8 cellular contexts compared by ENCODE assay signal in the genomic region with DNA sequence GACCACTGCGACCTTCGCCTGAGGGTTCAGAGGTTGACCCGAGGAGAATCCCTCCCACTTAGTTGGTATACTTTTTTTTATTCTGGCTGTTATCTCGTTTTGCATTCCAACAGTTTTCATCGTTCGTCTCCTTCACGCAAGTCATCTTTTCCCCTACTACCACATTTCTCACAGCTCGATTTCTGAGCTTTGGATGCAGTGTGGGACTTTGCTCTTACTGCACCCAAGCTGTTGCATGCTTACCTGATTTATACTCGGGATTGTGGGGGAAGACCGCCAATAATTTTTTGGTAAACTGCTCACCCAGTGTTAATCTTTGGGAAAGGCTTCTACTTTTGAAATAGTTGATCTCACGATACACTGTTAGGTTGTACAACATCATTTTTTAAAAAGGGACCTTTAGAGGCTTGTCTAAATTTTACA. TPM values are rescaled to one million over a fixed set of nuclear protein-coding genes. Genes with fewer than 3 reads are reported as not detected.
A peak's percentile ranks its signal among the peaks of the same experiment; 100 is the strongest.
DNase-seq lines count a peak whose midpoint lies in the region; TF ChIP-seq lines count a peak whose summit lies in the region.

No MANE protein-coding gene starts in this region.

- H3K27me3 ChIP-seq in ACC112 (ENCODE audit: insufficient read depth, low read length), result no peaks in the 10 kb centered on the region
- no peaks in the 10 kb centered on the region for H3K27me3 ChIP-seq in HL-60 (ENCODE audit: insufficient read depth, poor library complexity, severe bottlenecking)
- H3K27me3 ChIP-seq in mammary epithelial cell (ENCODE audit: insufficient read depth, low read length), result no peaks in the 10 kb centered on the region
- no peaks in the 10 kb centered on the region for H3K27me3 ChIP-seq in mucosa of rectum (ENCODE audit: control insufficient read depth in 2 of 2, insufficient read depth in 2 of 2, low read length in 2 of 2)

- peak overlapping the region; percentile 87 for H3K4me2 ChIP-seq in mammary epithelial cell (ENCODE audit: insufficient read depth, low read depth, low read length)

- H3K9ac ChIP-seq in mammary epithelial cell (ENCODE audit: insufficient read depth, low read length) (peak overlapping the region; percentile 93), mucosa of rectum (ENCODE audit: low read depth in 1 of 2, low read length in 2 of 2) (peak overlapping the region; percentile 93 to 99)

- in situ Hi-C loops in mammary epithelial cell (cut with MboI; ENCODE audit: low sequenced_read_pairs in 2 of 2), result loop anchor here in 1 of 2 donors (10.0 kb wide), 1 partner anchor 427 kb away; no protein-coding TSS in a partner anchor

- H3K9me3 ChIP-seq in mammary epithelial cell (replicated peaks; ENCODE audit: insufficient read depth, low read length), result no peaks in the 10 kb centered on the region
- H3K9me3 ChIP-seq in mucosa of rectum (ENCODE audit: control insufficient read depth in 2 of 2, low read length in 2 of 2), result no peaks in the 10 kb centered on the region

- DNase-seq in HL-60 (ENCODE audit: low read depth in 1 of 2, low spot score in 1 of 2) (no peak), mammary epithelial cell (no peak), NOMO-1 treated with dmso at 0.1 percent for 144 hours (lab: John Stamatoyannopoulos, UW; ENCODE audit: unreplicated experiment) (no peak), GM10266 (ENCODE audit: extremely low spot score) (no peak)
- no peak for DNase-seq in stimulated activated CD4-positive, alpha-beta T cell treated with anti-CD3 and anti-CD28 coated beads, Interleukin-12 subunit alpha, Interleukin-12 subunit beta, amount 100 ng/mL, for 4 hours
- DNase-seq in stimulated activated CD4-positive, alpha-beta T cell treated with anti-CD3 and anti-CD28 coated beads, Interleukin-4, amount 100 ng/mL, for 1 hour, result no peak

- H3K27ac ChIP-seq in ACC112 (ENCODE audit: low read depth, low read length) (peak overlapping the region; percentile 91), HL-60 (replicated peaks) (peak overlapping the region; percentile 79), mammary epithelial cell (ENCODE audit: insufficient read depth, low read depth, low read length) (peak overlapping the region; percentile 90), mucosa of rectum (ENCODE audit: low read depth in 2 of 2, low read length in 2 of 2) (peak overlapping the region; percentile 94 to 97)

- H2AFZ ChIP-seq in ACC112 (ENCODE audit: low read length, unreplicated experiment) (no peak overlapping the region), mammary epithelial cell (ENCODE audit: low read depth, low read length) (peak overlapping the region; percentile 85)

- H4K20me1 ChIP-seq in mammary epithelial cell (ENCODE audit: insufficient read depth, low read length), result no peaks in the 10 kb centered on the region

- intact Hi-C loops in mammary epithelial cell (cut with micrococcal nuclease), result loop anchor here (1.0 kb wide), 1 partner anchor 8 kb away; no protein-coding TSS in a partner anchor

- no peaks in the 10 kb centered on the region for H3K36me3 ChIP-seq in ACC112 (ENCODE audit: insufficient read depth, low read length)
- no peaks in the 10 kb centered on the region for H3K36me3 ChIP-seq in mammary epithelial cell (ENCODE audit: insufficient read depth, low read length)
- H3K36me3 ChIP-seq in mucosa of rectum (ENCODE audit: control insufficient read depth in 2 of 2, insufficient read depth in 2 of 2, low read length in 2 of 2), result no peaks in the 10 kb centered on the region

- dilution Hi-C loops in mammary epithelial cell (cut with HindIII; ENCODE audit: low sequenced_read_pairs), result no loop called here

- 5% methylated on average over 7 of the region's 11 CpGs for WGBS in mammary epithelial cell (ENCODE audit: low coverage, missing lambda C conversion rate)

- TF ChIP-seq CTCF in HL-60 (IDR thresholded peaks at IDR 0.05; ENCODE audit: insufficient read depth, low read length) (no peak), mammary epithelial cell (conservative IDR thresholded peaks at IDR 0.05 in 1 of 2, IDR thresholded peaks at IDR 0.05 in 1 of 2; ENCODE audit: extremely low read depth in 1 of 2, insufficient read depth in 1 of 2, low read depth in 1 of 2, low read length in 2 of 2) (no peak), GM10266 (IDR thresholded peaks at IDR 0.05; ENCODE audit: control insufficient read depth, insufficient read depth, low read depth, missing control alignments) (no peak)

- H3K4me3 ChIP-seq in ACC112 (ENCODE audit: low read depth, low read length) (peak overlapping the region; percentile 91), HL-60 (replicated peaks; ENCODE audit: insufficient read depth, low read length) (peak overlapping the region; percentile 97), mammary epithelial cell (replicated peaks in 1 of 3; ENCODE audit: insufficient read depth in 1 of 3, low read depth in 2 of 3, low read length in 3 of 3) (peak overlapping the region; percentile 78 to 93 (median 89)), mucosa of rectum (ENCODE audit: low read length in 2 of 2) (peak overlapping the region; percentile 88 to 98)

- H3K79me2 ChIP-seq in ACC112 (ENCODE audit: control insufficient read depth, insufficient read depth, low read length, unreplicated experiment), result peaks cover 49% of the 10 kb centered on the region
- peaks cover 55% of the 10 kb centered on the region for H3K79me2 ChIP-seq in mammary epithelial cell (ENCODE audit: insufficient read depth, low read length)

- BruUV-seq in mammary epithelial cell (replicated peaks; lab: Mats Ljungman, UMichigan), result TSS peak; percentile 46

- CTCF ChIA-PET in mammary epithelial cell (lab: Charles Lee; ENCODE audit: low non-redundant PET), result no interaction called here

- peaks cover 48% of the 10 kb centered on the region for H3K4me1 ChIP-seq in ACC112 (ENCODE audit: control insufficient read depth, insufficient read depth, low read length, unreplicated experiment)
- peaks cover 22% of the 10 kb centered on the region for H3K4me1 ChIP-seq in mammary epithelial cell (ENCODE audit: insufficient read depth, low read length)
- H3K4me1 ChIP-seq in mucosa of rectum (ENCODE audit: control insufficient read depth in 2 of 2, insufficient read depth in 2 of 2, low read length in 2 of 2), result peaks cover 19 to 22% of the 10 kb centered on the region in 2 donors

RNA-seq across cellular contexts. Expression of a gene that starts 0.7 kb away (rescaled TPM):
- total RNA-seq in mammary epithelial cell, result 10 to 100 TPM; 54.3 to 57.1 TPM
- 17.8 TPM for polyA plus RNA-seq in mammary epithelial cell
- polyA minus RNA-seq in mammary epithelial cell, result 17.3 TPM
